ENCODE assay signal across 19 cellular contexts in the genomic region with DNA sequence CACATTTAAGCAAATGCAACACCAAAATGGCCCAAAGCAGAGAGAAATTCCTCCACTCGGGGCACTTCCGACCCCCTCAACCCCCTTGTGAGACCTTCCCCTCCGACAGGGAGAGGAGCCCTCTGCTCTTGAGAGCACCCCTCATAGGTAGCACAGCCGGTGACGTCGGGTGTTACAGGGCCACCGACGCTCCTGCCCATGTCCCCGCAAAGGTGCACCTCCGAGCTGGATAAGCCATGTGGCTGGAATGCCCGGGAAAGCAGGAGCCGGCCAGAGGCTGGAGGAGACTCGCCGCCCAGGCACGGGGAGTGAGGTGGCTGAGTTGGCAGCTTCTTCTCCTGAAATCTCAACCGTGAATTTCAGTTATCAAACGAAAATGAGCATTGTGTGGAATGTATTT.
DNase-seq lines count a peak whose midpoint lies in the region; ATAC-seq and TF ChIP-seq lines count a peak whose summit lies in the region.
"Had no signal": no experiment of that assay in that cellular context is flagged by ENCODE, and none has a peak within 500 bp of the region (broad histone marks: within the 10 kb centered on the region; RNA-seq: fewer than 3 reads in every experiment).

No MANE protein-coding gene starts in this region.

- peak overlapping the region; percentile 50 for H3K4me2 ChIP-seq in BLaER1

- H3K27ac ChIP-seq in BLaER1: no peak overlapping the region
- H3K27ac ChIP-seq in thoracic aorta: peak overlapping the region; percentile 1 to 51
- H3K27ac ChIP-seq: 22Rv1, GM23248 had no signal

- H3K27ac Mint-ChIP-seq in brain: peak overlapping the region in 3 of 5 experiments; percentile 6 to 58 (median 25)
- H3K27ac Mint-ChIP-seq: B cell; CD4-positive, alpha-beta memory T cell; HFFc6 had no signal

- H3K27me3 Mint-ChIP-seq in brain: no peaks in the 10 kb centered on the region

- H3K4me3 Mint-ChIP-seq in brain: no peak overlapping the region
- H3K4me3 Mint-ChIP-seq: B cell; CD4-positive, alpha-beta memory T cell; HFFc6 had no signal

- H3K36me3 ChIP-seq in BLaER1 (no peaks in the 10 kb centered on the region), MG63 (no peaks in the 10 kb centered on the region), thoracic aorta (no peaks in the 10 kb centered on the region)
- H3K36me3 ChIP-seq: HAP-1 had no signal

- H3K36me3 Mint-ChIP-seq in brain: no peaks in the 10 kb centered on the region
- H3K36me3 Mint-ChIP-seq: CD4-positive, alpha-beta memory T cell had no signal

- ATAC-seq in thoracic aorta (ENCODE audit: insufficient number of reproducible peaks, low FRiP score, low read depth): no peak

- H3K4me3 ChIP-seq in BLaER1 (no peak overlapping the region), MG63 (no peak overlapping the region), thoracic aorta (no peak overlapping the region), lower leg skin (ENCODE audit: low read depth, poor library complexity, severe bottlenecking) (no peak overlapping the region)
- H3K4me3 ChIP-seq: GM23248, HAP-1 had no signal

- no peaks in the 10 kb centered on the region for H3K9me3 Mint-ChIP-seq in brain
- H3K9me3 Mint-ChIP-seq: CD4-positive, alpha-beta memory T cell; HFFc6 had no signal

- no peak overlapping the region for H3K9ac ChIP-seq in BLaER1
- H3K9ac ChIP-seq: GM23248 had no signal

- H3K4me1 Mint-ChIP-seq in brain: peaks cover 42% of the 10 kb centered on the region
- H3K4me1 Mint-ChIP-seq: B cell; CD4-positive, alpha-beta memory T cell had no signal

- peaks cover 46% of the 10 kb centered on the region for H3K4me1 ChIP-seq in BLaER1
- H3K4me1 ChIP-seq in thoracic aorta (ENCODE audit: control insufficient read depth in 1 of 2, low read depth in 2 of 2): peaks cover 20 to 66% of the 10 kb centered on the region in 2 donors
- H3K4me1 ChIP-seq: HAP-1 had no signal

- no peak for TF ChIP-seq POLR2A in lower leg skin (IDR thresholded peaks at IDR 0.05)

- TF ChIP-seq CTCF in brain (conservative IDR thresholded peaks at IDR 0.05): no peak
- TF ChIP-seq CTCF in thoracic aorta (IDR thresholded peaks at IDR 0.05): no peak
- TF ChIP-seq CTCF in lower leg skin (IDR thresholded peaks at IDR 0.05): no peak

- H3K27me3 ChIP-seq in BLaER1 (peaks cover 93% of the 10 kb centered on the region), MG63 (no peaks in the 10 kb centered on the region), thoracic aorta (replicated peaks; ENCODE audit: insufficient read depth) (no peaks in the 10 kb centered on the region)

- H3K9me3 ChIP-seq in BLaER1 (no peaks in the 10 kb centered on the region), MG63 (no peaks in the 10 kb centered on the region), thoracic aorta (no peaks in the 10 kb centered on the region)
- H3K9me3 ChIP-seq: HAP-1 had no signal

- peaks cover 98% of the 10 kb centered on the region for H4K20me1 ChIP-seq in BLaER1

- WGBS in lower leg skin, 2 donors: 68 to 70% methylated on average over 17 of the region's 17 CpGs

- intact Hi-C loops in lower leg skin (cut with DNase I; ENCODE audit: low total_unique reads): no loop called here

- DNase-seq in MG63 (peak; percentile 13), thoracic aorta (ENCODE audit: low spot score) (no peak), lower leg skin (ENCODE audit: low spot score in 2 of 2) (no peak), NCI-H226 (no peak), NCI-H748 (lab: John Stamatoyannopoulos, UW; ENCODE audit: unreplicated experiment) (no peak)
- DNase-seq: C1 segment of cervical spinal cord; Calu3; CD4-positive, alpha-beta memory T cell; COR-L47; DMS53; DMS79 treated with DMSO at 0.1 percent for 48 hours; GF-D8; GM23248; HFFc6 had no signal
